In the genomic region with DNA sequence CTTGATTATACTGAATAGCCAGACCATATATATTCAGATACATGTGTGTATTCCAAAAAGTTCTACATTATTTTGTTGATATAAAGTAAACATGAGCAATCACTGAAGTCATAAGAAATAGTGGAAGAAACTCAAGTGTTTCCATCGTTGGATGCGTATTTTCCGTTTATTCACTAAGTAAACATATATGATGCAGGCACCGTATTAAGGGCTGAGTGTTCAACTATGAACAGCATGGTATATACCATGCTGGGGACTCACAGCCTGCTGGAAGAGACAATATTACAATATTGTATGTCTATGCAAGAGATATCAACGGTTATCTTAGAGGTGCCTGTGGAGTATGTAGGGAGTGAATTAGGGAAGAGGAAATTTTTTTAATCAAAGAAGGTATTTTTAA, we compare ENCODE assay signal across 1 cellular context.
TF ChIP-seq lines count a peak whose summit lies in the region.

No MANE protein-coding gene starts in this region.

TF ChIP-seq in endothelial cell of umbilical vein, 7 proteins besides CTCF, POLR2A, EP300 and RAD21 (continued from another document):
- TF ChIP-seq GATA2 (IDR thresholded peaks at IDR 0.05; ENCODE audit: insufficient read depth, insufficient read length, low read depth, low read length) = no peak
TF ChIP-seq in endothelial cell of umbilical vein: peak in this region for 0.
